In the genomic region with DNA sequence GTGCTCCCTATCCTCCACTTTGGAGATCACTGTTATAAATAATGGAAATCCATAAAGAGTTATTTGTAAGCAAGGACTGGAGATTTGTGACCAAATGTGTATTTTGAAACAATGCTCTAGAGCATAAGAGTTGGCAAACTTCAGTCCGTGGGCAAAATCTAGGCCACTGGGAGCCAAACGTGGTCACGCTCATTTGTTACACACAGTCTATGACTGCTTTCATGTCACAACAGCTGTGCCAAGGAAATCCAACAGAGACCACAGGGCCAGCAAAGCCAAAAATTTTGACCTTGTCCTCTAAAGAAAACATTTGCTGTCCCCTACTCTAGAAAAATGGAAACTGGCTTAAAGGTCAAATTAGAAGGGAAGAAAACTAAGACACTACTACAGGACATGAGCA, we compare ENCODE assay signal across 10 cellular contexts. TPM values are rescaled to one million over a fixed set of nuclear protein-coding genes. Genes with fewer than 3 reads are reported as not detected.
"Had no signal": no experiment of that assay in that cellular context is flagged by ENCODE, and none has a peak within 500 bp of the region (broad histone marks: within the 10 kb centered on the region; RNA-seq: fewer than 3 reads in every experiment).

No MANE protein-coding gene starts in this region.

- H3K27ac ChIP-seq: GM23248 had no signal

- H3K4me3 ChIP-seq: GM23248, HAP-1 had no signal

- H3K4me1 ChIP-seq: HAP-1 had no signal

- DNase-seq: GM23248, GOT3, H7, HFFc6, KBM-7 had no signal

- ATAC-seq: HCT116 had no signal

- H3K4me3 Mint-ChIP-seq: HFFc6, IgD-negative memory B cell had no signal

- H3K27ac Mint-ChIP-seq: HFFc6, IgD-negative memory B cell had no signal

- H3K4me1 Mint-ChIP-seq: IgD-negative memory B cell had no signal

- H3K9ac ChIP-seq: GM23248 had no signal

- H3K36me3 ChIP-seq: HAP-1 had no signal

RNA-seq across cellular contexts. Expression of a gene that starts 7.9 kb away (rescaled TPM):
- polyA plus RNA-seq: IgD-negative memory B cell had no signal

RNA-seq across cellular contexts. Expression of a gene that starts 45.0 kb away (rescaled TPM):
- total RNA-seq: GM23248, H4, H7, HFFc6, HT-29 had no signal
- polyA plus RNA-seq: GM23248, IgD-negative memory B cell had no signal
